1 cellular context compared by ENCODE assay signal in genomic region chr16:70695351-70696070, GRCh38.
A peak's percentile ranks its signal among the peaks of the same experiment; 100 is the strongest.
TF ChIP-seq lines count a peak whose summit lies in the region.

No MANE protein-coding gene starts in this region.

TF ChIP-seq in K562, 482 proteins besides CTCF, POLR2A, EP300 and RAD21 (continued from another document and continues in another):
- TF ChIP-seq, protein P1, sequence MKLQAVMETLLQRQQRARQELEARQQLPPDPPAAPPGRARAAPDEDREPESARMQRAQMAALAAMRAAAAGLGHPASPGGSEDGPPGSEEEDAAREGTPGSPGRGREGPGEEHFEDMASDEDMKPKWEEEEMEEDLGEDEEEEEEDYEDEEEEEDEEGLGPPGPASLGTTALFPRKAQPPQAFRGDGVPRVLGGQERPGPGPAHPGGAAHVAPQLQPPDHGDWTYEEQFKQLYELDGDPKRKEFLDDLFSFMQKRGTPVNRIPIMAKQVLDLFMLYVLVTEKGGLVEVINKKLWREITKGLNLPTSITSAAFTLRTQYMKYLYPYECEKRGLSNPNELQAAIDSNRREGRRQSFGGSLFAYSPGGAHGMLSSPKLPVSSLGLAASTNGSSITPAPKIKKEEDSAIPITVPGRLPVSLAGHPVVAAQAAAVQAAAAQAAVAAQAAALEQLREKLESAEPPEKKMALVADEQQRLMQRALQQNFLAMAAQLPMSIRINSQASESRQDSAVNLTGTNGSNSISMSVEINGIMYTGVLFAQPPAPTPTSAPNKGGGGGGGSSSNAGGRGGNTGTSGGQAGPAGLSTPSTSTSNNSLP (IDR thresholded peaks at IDR 0.05; ENCODE audit: borderline replicate concordance, low read depth, low read length): 0 out of 2 replicates have a peak, but pooled peaks have one; percentile 16
- TF ChIP-seq RFX1 (IDR thresholded peaks at IDR 0.05) (no peak), ETV5 (CRISPR knock-in tag; IDR thresholded peaks at IDR 0.05; ENCODE audit: low read depth) (peak; percentile 82), MECOM (CRISPR knock-in tag; IDR thresholded peaks at IDR 0.05) (peak; percentile 78), MEF2A (IDR thresholded peaks at IDR 0.05; ENCODE audit: control insufficient read depth, low read depth, low read length) (peak; percentile 30; the same call in 1 of the 2 replicates), JUN (IDR thresholded peaks at IDR 0.05; ENCODE audit: borderline replicate concordance, low read depth, low read length) (peak; percentile 12; the same call in 1 of the 2 replicates), JUN (CRISPR knock-in tag; IDR thresholded peaks at IDR 0.05; ENCODE audit: borderline replicate concordance) (0 out of 2 replicates have a peak, but pooled peaks have one; percentile 49), HMBOX1 (IDR thresholded peaks at IDR 0.05) (no peak), ZNF239 (CRISPR knock-in tag; IDR thresholded peaks at IDR 0.05) (no peak), ZBTB2 (IDR thresholded peaks at IDR 0.05) (peak; percentile 91), MCM5 (IDR thresholded peaks at IDR 0.05; ENCODE audit: low read depth) (no peak), ZNF609 (CRISPR knock-in tag; IDR thresholded peaks at IDR 0.05; ENCODE audit: borderline replicate concordance) (no peak), ZNF449 (CRISPR knock-in tag; IDR thresholded peaks at IDR 0.05) (no peak), NEUROD1 (IDR thresholded peaks at IDR 0.05; ENCODE audit: borderline replicate concordance, low read depth, low read length, partially characterized antibody) (peak; percentile 90), SMAD4 (CRISPR knock-in tag; conservative IDR thresholded peaks at IDR 0.05) (peak; percentile 87), CHD2 (IDR thresholded peaks at IDR 0.05; ENCODE audit: low read depth, low read length) (peak; percentile 34; the same call in 1 of the 2 replicates), PTBP1 (IDR thresholded peaks at IDR 0.05; ENCODE audit: low read depth, low read length) (0 out of 2 replicates have a peak, but pooled peaks have one; percentile 17), MTF1 (CRISPR knock-in tag; IDR thresholded peaks at IDR 0.05; ENCODE audit: borderline replicate concordance) (no peak), MEF2D (tag; conservative IDR thresholded peaks at IDR 0.05; ENCODE audit: low read depth) (0 out of 2 replicates have a peak, but pooled peaks have one; percentile 45), TFAP4 (CRISPR knock-in tag; IDR thresholded peaks at IDR 0.05; ENCODE audit: borderline replicate concordance) (peak; percentile 97), ATF2 (CRISPR knock-in tag; IDR thresholded peaks at IDR 0.05) (no peak), BCOR (IDR thresholded peaks at IDR 0.05) (peak; percentile 65), ZNF639 (CRISPR knock-in tag; conservative IDR thresholded peaks at IDR 0.05 in 1 of 2, IDR thresholded peaks at IDR 0.05 in 1 of 2) (0 out of 4 replicates have a peak, but pooled peaks of 1 of the 2 experiments have one; percentile 45), HINFP (tag; conservative IDR thresholded peaks at IDR 0.05; ENCODE audit: low read depth) (no peak), ARNT (IDR thresholded peaks at IDR 0.05) (0 out of 4 replicates have a peak, but pooled peaks of 1 of the 2 experiments have one; percentile 32), NFIC (IDR thresholded peaks at IDR 0.05) (peak; percentile 87), FOXM1 (IDR thresholded peaks at IDR 0.05; ENCODE audit: low read depth) (peak; percentile 46; the same call in 1 of the 2 replicates), FOXM1 (CRISPR knock-in tag; IDR thresholded peaks at IDR 0.05; ENCODE audit: low read depth) (no peak), HOXB6 (CRISPR knock-in tag; IDR thresholded peaks at IDR 0.05; ENCODE audit: borderline replicate concordance) (no peak), POLR2G (IDR thresholded peaks at IDR 0.05; ENCODE audit: low read depth, low read length) (0 out of 2 replicates have a peak, but pooled peaks have one; percentile 29), NFIX (CRISPR knock-in tag; IDR thresholded peaks at IDR 0.05; ENCODE audit: low read depth) (no peak), TAL1 (IDR thresholded peaks at IDR 0.05) (peak; percentile 93), ZNF764 (CRISPR knock-in tag; IDR thresholded peaks at IDR 0.05; ENCODE audit: low read depth) (no peak), CREM (IDR thresholded peaks at IDR 0.05; ENCODE audit: low read depth) (0 out of 2 replicates have a peak, but pooled peaks have one; percentile 32), ZFX (CRISPR knock-in tag; IDR thresholded peaks at IDR 0.05) (no peak), TEAD1 (CRISPR knock-in tag; IDR thresholded peaks at IDR 0.05) (peak; percentile 21 to 78; a peak in 1 of 4 replicates), PKNOX1 (IDR thresholded peaks at IDR 0.05) (0 out of 2 replicates have a peak, but pooled peaks have one; percentile 7), ARID3B (CRISPR knock-in tag; IDR thresholded peaks at IDR 0.05; ENCODE audit: borderline replicate concordance) (no peak), KDM4B (IDR thresholded peaks at IDR 0.05; ENCODE audit: borderline replicate concordance in 2 of 2, low read depth in 1 of 2) (peak in 1 of 2 experiments; percentile 61; a peak in 1 of 4 replicates)
- TF ChIP-seq, protein P2, sequence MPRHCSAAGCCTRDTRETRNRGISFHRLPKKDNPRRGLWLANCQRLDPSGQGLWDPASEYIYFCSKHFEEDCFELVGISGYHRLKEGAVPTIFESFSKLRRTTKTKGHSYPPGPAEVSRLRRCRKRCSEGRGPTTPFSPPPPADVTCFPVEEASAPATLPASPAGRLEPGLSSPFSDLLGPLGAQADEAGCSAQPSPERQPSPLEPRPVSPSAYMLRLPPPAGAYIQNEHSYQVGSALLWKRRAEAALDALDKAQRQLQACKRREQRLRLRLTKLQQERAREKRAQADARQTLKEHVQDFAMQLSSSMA (CRISPR knock-in tag; IDR thresholded peaks at IDR 0.05): no peak
